ENCODE assay signal across 24 cellular contexts in the genomic region with DNA sequence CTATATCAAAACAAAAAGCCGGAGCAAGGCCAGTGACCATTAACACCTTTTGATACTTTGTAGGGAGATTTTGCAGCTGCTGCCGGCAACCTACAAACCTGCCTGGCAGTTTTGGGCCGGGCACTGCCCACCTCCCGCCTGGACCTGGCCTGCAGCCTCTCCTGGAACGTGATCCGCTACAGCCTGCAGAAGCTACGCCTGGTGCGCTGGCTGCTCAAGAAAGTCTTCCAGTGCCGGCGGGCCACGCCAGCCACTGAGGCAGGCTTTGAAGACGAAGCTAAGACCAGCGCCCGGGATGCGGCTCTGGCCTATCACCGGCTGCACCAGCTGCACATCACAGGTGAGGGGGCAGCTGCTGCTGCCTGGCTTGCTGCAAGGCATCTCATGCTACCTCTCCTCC. TPM values are rescaled to one million over a fixed set of nuclear protein-coding genes. Genes with fewer than 3 reads are reported as not detected.
DNase-seq lines count a peak whose midpoint lies in the region; ATAC-seq and TF ChIP-seq lines count a peak whose summit lies in the region.
"Had no signal": no experiment of that assay in that cellular context is flagged by ENCODE, and none has a peak within 500 bp of the region (broad histone marks: within the 10 kb centered on the region; RNA-seq: fewer than 3 reads in every experiment).

No MANE protein-coding gene starts in this region.

- H3K36me3 Mint-ChIP-seq in T-helper 17 cell (ENCODE audit: low read depth) (peaks cover 29% of the 10 kb centered on the region), chondrocyte (ENCODE audit: low read depth) (peaks cover 45% of the 10 kb centered on the region)

- H3K4me1 ChIP-seq in DOHH2 (ENCODE audit: control insufficient read depth, low read length) (peaks cover 79% of the 10 kb centered on the region), psoas muscle (peaks cover 23% of the 10 kb centered on the region), osteoblast (ENCODE audit: insufficient read depth, low read length) (peaks cover 12% of the 10 kb centered on the region), smooth muscle cell (ENCODE audit: low read depth) (no peaks in the 10 kb centered on the region)

- H3K9me2 ChIP-seq in DOHH2 (replicated peaks; ENCODE audit: control insufficient read depth, low read length): no peaks in the 10 kb centered on the region

- H3K27me3 Mint-ChIP-seq in T-helper 17 cell: no peaks in the 10 kb centered on the region
- H3K27me3 Mint-ChIP-seq in chondrocyte (ENCODE audit: low read depth): no peaks in the 10 kb centered on the region
- H3K27me3 Mint-ChIP-seq: CD4-positive, alpha-beta T cell; CD8-positive, alpha-beta memory T cell had no signal

- H3K27ac Mint-ChIP-seq in T-helper 17 cell (peak overlapping the region; percentile 78), chondrocyte (ENCODE audit: unreplicated experiment) (no peak overlapping the region)
- H3K27ac Mint-ChIP-seq: CD4-positive, alpha-beta T cell; GM23338; H9 had no signal

- H3K79me2 ChIP-seq in DOHH2 (ENCODE audit: control insufficient read depth, low read length) (peaks cover 43% of the 10 kb centered on the region), osteoblast (ENCODE audit: insufficient read depth, low read length) (no peaks in the 10 kb centered on the region), smooth muscle cell (ENCODE audit: low read depth) (no peaks in the 10 kb centered on the region)

- WGBS in psoas muscle, 3 donors: 42 to 68% (median 45%) methylated on average over 16 of the region's 16 CpGs
- 97% methylated on average over 16 of the region's 16 CpGs for WGBS in smooth muscle cell (ENCODE audit: low lambda C conversion rate)

- H2AFZ ChIP-seq in osteoblast (ENCODE audit: low read length) (no peak overlapping the region), smooth muscle cell (ENCODE audit: low read depth) (no peak overlapping the region)
- H2AFZ ChIP-seq: GM23338 had no signal

- no peaks in the 10 kb centered on the region for H4K20me1 ChIP-seq in DOHH2 (ENCODE audit: control insufficient read depth, insufficient read depth, low read depth, low read length)
- no peaks in the 10 kb centered on the region for H4K20me1 ChIP-seq in osteoblast (ENCODE audit: insufficient read depth, low read length)
- peaks cover 52% of the 10 kb centered on the region for H4K20me1 ChIP-seq in smooth muscle cell (ENCODE audit: low read depth)

- peak overlapping the region; percentile 92 for H3K27ac ChIP-seq in DOHH2 (ENCODE audit: low read depth, low read length)
- H3K27ac ChIP-seq in psoas muscle: no peak overlapping the region
- no peak overlapping the region for H3K27ac ChIP-seq in osteoblast (ENCODE audit: low read depth, low read length)
- no peak overlapping the region for H3K27ac ChIP-seq in smooth muscle cell (ENCODE audit: low read depth)
- H3K27ac ChIP-seq: A549; BLaER1 treated with 17β-estradiol and CSF1 and Interleukin-3, amounts not matched to agents 10 nM and 100 nM had no signal

- H3K4me3 Mint-ChIP-seq in T-helper 17 cell (no peak overlapping the region), chondrocyte (ENCODE audit: unreplicated experiment) (no peak overlapping the region)
- H3K4me3 Mint-ChIP-seq: CD14-positive monocyte; CD4-positive, alpha-beta T cell; CD8-positive, alpha-beta memory T cell; GM23338; H9 had no signal

- peaks cover 8% of the 10 kb centered on the region for H3K4me1 Mint-ChIP-seq in T-helper 17 cell
- H3K4me1 Mint-ChIP-seq in chondrocyte (ENCODE audit: low read depth): no peaks in the 10 kb centered on the region
- H3K4me1 Mint-ChIP-seq: CD14-positive monocyte; CD8-positive, alpha-beta memory T cell; GM23338; H9 had no signal

- TF ChIP-seq CTCF in DOHH2 (IDR thresholded peaks at IDR 0.05; ENCODE audit: low read depth, low read length, poor library complexity, severe bottlenecking) (no peak), chondrocyte (IDR thresholded peaks at IDR 0.05) (no peak), psoas muscle (IDR thresholded peaks at IDR 0.05) (no peak), osteoblast (IDR thresholded peaks at IDR 0.05; ENCODE audit: extremely low read depth, low read depth, low read length) (no peak), smooth muscle cell (IDR thresholded peaks at IDR 0.05; ENCODE audit: borderline replicate concordance, insufficient read depth, poor library complexity, severe bottlenecking) (no peak)

- intact Hi-C loops in psoas muscle (cut with DNase I): no loop called here

- peak overlapping the region; percentile 14 for H3K4me2 ChIP-seq in DOHH2 (ENCODE audit: low read length)
- no peak overlapping the region for H3K4me2 ChIP-seq in osteoblast (ENCODE audit: insufficient read depth, low read length)
- H3K4me2 ChIP-seq in smooth muscle cell: no peak overlapping the region
- H3K4me2 ChIP-seq: A549; BLaER1 treated with 17β-estradiol and CSF1 and Interleukin-3, amounts not matched to agents 10 nM and 100 nM; GM23338 had no signal

- H3K36me3 ChIP-seq in DOHH2 (ENCODE audit: control insufficient read depth, low read length) (peaks cover 96% of the 10 kb centered on the region), psoas muscle (ENCODE audit: insufficient read depth in 1 of 2, low read depth in 1 of 2) (peaks cover 13 to 96% of the 10 kb centered on the region in 2 donors), osteoblast (ENCODE audit: insufficient read depth, low read length) (peaks cover 45% of the 10 kb centered on the region), smooth muscle cell (ENCODE audit: low read depth) (peaks cover 18% of the 10 kb centered on the region)

- no peaks in the 10 kb centered on the region for H3K9me3 Mint-ChIP-seq in chondrocyte (ENCODE audit: low read depth)
- H3K9me3 Mint-ChIP-seq: CD14-positive monocyte; CD4-positive, alpha-beta T cell; CD8-positive, alpha-beta memory T cell; GM23338; H9 had no signal

- no peaks in the 10 kb centered on the region for H3K9me3 ChIP-seq in DOHH2 (ENCODE audit: control insufficient read depth, insufficient read depth, low read length)
- no peaks in the 10 kb centered on the region for H3K9me3 ChIP-seq in T-helper 17 cell (ENCODE audit: control insufficient read depth, low read length, poor library complexity, severe bottlenecking)
- H3K9me3 ChIP-seq in psoas muscle: no peaks in the 10 kb centered on the region
- H3K9me3 ChIP-seq in osteoblast (ENCODE audit: low read depth, low read length): no peaks in the 10 kb centered on the region
- H3K9me3 ChIP-seq in smooth muscle cell (replicated peaks; ENCODE audit: low read depth): no peaks in the 10 kb centered on the region
- H3K9me3 ChIP-seq: A549; BE2C; BLaER1 treated with 17β-estradiol and CSF1 and Interleukin-3, amounts not matched to agents 10 nM and 100 nM had no signal

- H3K4me3 ChIP-seq in DOHH2 (ENCODE audit: low read length) (no peak overlapping the region), psoas muscle (no peak overlapping the region), osteoblast (ENCODE audit: insufficient read depth, low read length) (no peak overlapping the region), smooth muscle cell (no peak overlapping the region)
- H3K4me3 ChIP-seq: A549; BLaER1 treated with 17β-estradiol and CSF1 and Interleukin-3, amounts not matched to agents 10 nM and 100 nM; GM23338 had no signal

- DNase-seq in T-helper 17 cell (no peak), chondrocyte (ENCODE audit: low spot score) (peak; percentile 77), psoas muscle (peak in 1 of 2 donors; percentile 67), osteoblast (ENCODE audit: insufficient read length, low spot score, missing footprints) (no peak), midbrain (lab: John Stamatoyannopoulos, UW) (no peak), smooth muscle cell (lab: John Stamatoyannopoulos, UW; ENCODE audit: unreplicated experiment) (no peak)
- DNase-seq: 8988T; ACHN; AML-193; BE2C; CD4-positive, alpha-beta T cell; CD8-positive, alpha-beta memory T cell; DMS 273 treated with DMSO at 0.1 percent for 48 hours; DMS79; H9 had no signal

- H3K9ac ChIP-seq in smooth muscle cell (ENCODE audit: low read depth): no peak overlapping the region
- H3K9ac ChIP-seq: BLaER1 treated with 17β-estradiol and CSF1 and Interleukin-3, amounts not matched to agents 10 nM and 100 nM had no signal

- ATAC-seq in T-helper 17 cell (no peak), psoas muscle (peak; percentile 41 to 78 (median 62)), GM21367 (IDR thresholded peaks at IDR 0.05; ENCODE audit: unreplicated experiment) (no peak)
- ATAC-seq: A549, GM23338, HCT116 had no signal

- H3F3A ChIP-seq in DOHH2 (ENCODE audit: control insufficient read depth, insufficient read depth) (peaks cover 32% of the 10 kb centered on the region), smooth muscle cell (ENCODE audit: low read depth) (no peaks in the 10 kb centered on the region)

- H3K27me3 ChIP-seq in DOHH2 (ENCODE audit: control insufficient read depth, low read length) (no peaks in the 10 kb centered on the region), psoas muscle (ENCODE audit: insufficient read depth in 3 of 3, low read length in 2 of 3) (no peaks in the 10 kb centered on the region), osteoblast (ENCODE audit: insufficient read depth, low read length) (no peaks in the 10 kb centered on the region), smooth muscle cell (ENCODE audit: low read depth) (no peaks in the 10 kb centered on the region)
- H3K27me3 ChIP-seq: BE2C; BLaER1 treated with 17β-estradiol and CSF1 and Interleukin-3, amounts not matched to agents 10 nM and 100 nM had no signal

RNA-seq across cellular contexts. Expression of gene SHISA8, which starts 34.2 kb away (rescaled TPM):
- total RNA-seq in T-helper 17 cell (1 to 10 TPM in 1 of 2 donors, not detected in 1; 1.6 TPM), chondrocyte (not detected in 3 replicates), psoas muscle (under 1 TPM in 3 of 4 donors, not detected in 1; 0.15 to 0.26 (median 0.26) TPM), osteoblast (not detected in 2 replicates), smooth muscle cell (not detected in 2 replicates)
- polyA plus RNA-seq in psoas muscle (not detected), smooth muscle cell (0.11 TPM in 1 of 2 replicates, not detected in the other)
- total RNA-seq: Daoy, H4 had no signal
- polyA plus RNA-seq: CD14-positive monocyte; CD8-positive, alpha-beta memory T cell; GM23338 had no signal

RNA-seq across cellular contexts. Expression of gene TNFRSF13C, which starts 46.0 kb away (rescaled TPM):
- 10 to 100 TPM; 10.2 to 23.9 TPM for total RNA-seq in T-helper 17 cell
- 0.07 to 0.56 TPM (median 0.21 TPM) in 3 replicates for total RNA-seq in chondrocyte
- 1 to 10 TPM in 1 of 4 donors, under 1 TPM in 3; 0.20 to 1.4 (median 0.38) TPM for total RNA-seq in psoas muscle
- under 1 TPM in 2 of 3 donors, not detected in 1; 0.01 to 0.05 TPM for polyA plus RNA-seq in psoas muscle
- total RNA-seq in osteoblast: under 0.01 TPM in 2 replicates
- total RNA-seq in smooth muscle cell: not detected in 2 replicates
- 0.15 and 0.37 TPM in 2 replicates for polyA plus RNA-seq in smooth muscle cell
- polyA plus RNA-seq: CD14-positive monocyte had no signal

RNA-seq across cellular contexts. Expression of gene SREBF2, which starts 47.7 kb away (rescaled TPM):
- 100 to 1,000 TPM; 102 to 106 TPM for total RNA-seq in T-helper 17 cell
- total RNA-seq in chondrocyte: 91.3 to 106 TPM (median 100 TPM) in 3 replicates
- total RNA-seq in psoas muscle: 10 to 100 TPM; 36.3 to 47.0 (median 43.6) TPM
- polyA plus RNA-seq in psoas muscle: 10 to 100 TPM; 21.0 to 24.1 (median 23.8) TPM
- 71.6 and 80.3 TPM in 2 replicates for total RNA-seq in osteoblast
- total RNA-seq in smooth muscle cell: 62.9 and 70.3 TPM in 2 replicates
- 68.5 and 78.2 TPM in 2 replicates for polyA plus RNA-seq in smooth muscle cell

Comparison
In these comparisons a context has a peak if more than half of its experiments do, and no peak if none do; other contexts are left out.
1. ATAC-seq: peak in psoas muscle (4 of 4); none in T-helper 17 cell (single experiment) and GM21367 (single experiment).